In the genomic region with DNA sequence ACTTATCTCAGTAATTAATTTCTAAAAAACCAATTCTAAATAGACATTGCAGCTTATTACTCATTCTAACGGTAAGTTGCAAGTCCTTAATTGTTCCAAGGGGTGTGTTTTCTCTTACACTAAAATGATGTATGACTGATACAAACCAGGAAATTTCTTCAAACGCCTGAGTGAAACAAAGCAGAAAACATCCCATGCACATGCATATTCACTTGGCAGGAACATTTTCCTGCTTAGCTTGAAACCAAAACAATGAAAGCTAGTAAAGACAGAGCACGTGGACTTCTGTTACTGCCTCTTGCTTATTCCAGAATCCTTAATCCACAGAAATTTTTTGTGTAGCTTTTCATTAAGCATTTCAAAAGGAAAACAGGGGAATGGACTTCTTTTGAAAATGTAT, we compare ENCODE assay signal across 20 cellular contexts.
DNase-seq lines count a peak whose midpoint lies in the region; ATAC-seq and TF ChIP-seq lines count a peak whose summit lies in the region.
"Had no signal": no experiment of that assay in that cellular context is flagged by ENCODE, and none has a peak within 500 bp of the region (broad histone marks: within the 10 kb centered on the region; RNA-seq: fewer than 3 reads in every experiment).

No MANE protein-coding gene starts in this region.

- in situ Hi-C loops in G401 (cut with HindIII; ENCODE audit: low sequenced_read_pairs): no loop called here

- TF ChIP-seq CTCF in nephron (IDR thresholded peaks at IDR 0.05; ENCODE audit: unreplicated experiment in 3 of 3): no peak

- DNase-seq in G401 (ENCODE audit: low spot score): peak; percentile 53
- peak; percentile 53 for DNase-seq in astrocyte of the hippocampus (ENCODE audit: low read depth, low spot score)
- peak; percentile 4 for DNase-seq in fibroblast of gingiva (ENCODE audit: low read depth)
- DNase-seq in NCI-H187 treated with DMSO at 0.1 percent for 48 hours (lab: John Stamatoyannopoulos, UW): no peak
- DNase-seq in NCI-H774 (lab: John Stamatoyannopoulos, UW): no peak
- no peak for DNase-seq in NCI-H2227 treated with DMSO at 0.1 percent for 48 hours (lab: John Stamatoyannopoulos, UW)
- DNase-seq: activated CD4-positive, alpha-beta T cell treated with anti-CD3 and anti-CD28 coated beads, Interleukin-2, amount 10 ng/mL, durations not matched to agents 7 days and 5 days; adrenal gland; effector memory CD8-positive, alpha-beta T cell; GDM1; left lung; NCI-H2029 treated with DMSO at 0.1 percent for 48 hours; NCI-H510A treated with DMSO at 0.1 percent for 48 hours; retina; substantia nigra; uterus had no signal

- H3K4me1 Mint-ChIP-seq in nephron: peaks cover 38% of the 10 kb centered on the region
- H3K4me1 Mint-ChIP-seq: activated CD4-positive, alpha-beta T cell treated with anti-CD3 and anti-CD28 coated beads, Interleukin-2, amount 10 ng/mL, durations not matched to agents 7 days and 5 days; central memory CD8-positive, alpha-beta T cell had no signal

- H3K27me3 Mint-ChIP-seq in nephron (ENCODE audit: low read depth): no peaks in the 10 kb centered on the region
- H3K27me3 Mint-ChIP-seq: activated CD4-positive, alpha-beta T cell treated with anti-CD3 and anti-CD28 coated beads, Interleukin-2, amount 10 ng/mL, durations not matched to agents 7 days and 5 days; central memory CD8-positive, alpha-beta T cell; effector memory CD8-positive, alpha-beta T cell had no signal

- no peaks in the 10 kb centered on the region for H3K36me3 Mint-ChIP-seq in nephron (ENCODE audit: low read depth)

- ATAC-seq in HG02678 (IDR thresholded peaks at IDR 0.05; ENCODE audit: unreplicated experiment): no peak
- ATAC-seq: effector memory CD8-positive, alpha-beta T cell; left lung had no signal

- peaks cover 3% of the 10 kb centered on the region for H3K9me3 Mint-ChIP-seq in nephron
- H3K9me3 Mint-ChIP-seq: activated CD4-positive, alpha-beta T cell treated with anti-CD3 and anti-CD28 coated beads, Interleukin-2, amount 10 ng/mL, durations not matched to agents 7 days and 5 days; activated T-helper 2 cell treated with anti-CD3 and anti-CD28 coated beads, Interferon-gamma antibody, Interleukin-2, Interleukin-4, amounts not matched to agents 10 μg/mL and 5 μg/mL and 100 μg/mL, durations not matched to agents 14 hours and 24 hours and 36 hours had no signal

- H3K27ac Mint-ChIP-seq in nephron: peak overlapping the region; percentile 24 to 38 (median 29)
- H3K27ac Mint-ChIP-seq: activated CD4-positive, alpha-beta T cell treated with anti-CD3 and anti-CD28 coated beads, Interleukin-2, amount 10 ng/mL, durations not matched to agents 7 days and 5 days; activated T-helper 2 cell treated with anti-CD3 and anti-CD28 coated beads, Interferon-gamma antibody, Interleukin-2, Interleukin-4, amounts not matched to agents 10 μg/mL and 5 μg/mL and 100 μg/mL, durations not matched to agents 14 hours and 24 hours and 36 hours; effector memory CD8-positive, alpha-beta T cell had no signal

- H3K4me3 Mint-ChIP-seq in nephron: no peak overlapping the region
- H3K4me3 Mint-ChIP-seq: activated CD4-positive, alpha-beta T cell treated with anti-CD3 and anti-CD28 coated beads, Interleukin-2, amount 10 ng/mL, durations not matched to agents 7 days and 5 days; central memory CD8-positive, alpha-beta T cell; effector memory CD8-positive, alpha-beta T cell had no signal

Comparison
In these comparisons a context has a peak if more than half of its experiments do, and no peak if none do; other contexts are left out.
1. DNase-seq: peak in G401 (single experiment), astrocyte of the hippocampus (single experiment) and fibroblast of gingiva (single experiment); none in NCI-H187 treated with DMSO at 0.1 percent for 48 hours (single experiment), NCI-H774 (single experiment) and NCI-H2227 treated with DMSO at 0.1 percent for 48 hours (single experiment).